ENCODE assay signal across 18 cellular contexts in the genomic region with DNA sequence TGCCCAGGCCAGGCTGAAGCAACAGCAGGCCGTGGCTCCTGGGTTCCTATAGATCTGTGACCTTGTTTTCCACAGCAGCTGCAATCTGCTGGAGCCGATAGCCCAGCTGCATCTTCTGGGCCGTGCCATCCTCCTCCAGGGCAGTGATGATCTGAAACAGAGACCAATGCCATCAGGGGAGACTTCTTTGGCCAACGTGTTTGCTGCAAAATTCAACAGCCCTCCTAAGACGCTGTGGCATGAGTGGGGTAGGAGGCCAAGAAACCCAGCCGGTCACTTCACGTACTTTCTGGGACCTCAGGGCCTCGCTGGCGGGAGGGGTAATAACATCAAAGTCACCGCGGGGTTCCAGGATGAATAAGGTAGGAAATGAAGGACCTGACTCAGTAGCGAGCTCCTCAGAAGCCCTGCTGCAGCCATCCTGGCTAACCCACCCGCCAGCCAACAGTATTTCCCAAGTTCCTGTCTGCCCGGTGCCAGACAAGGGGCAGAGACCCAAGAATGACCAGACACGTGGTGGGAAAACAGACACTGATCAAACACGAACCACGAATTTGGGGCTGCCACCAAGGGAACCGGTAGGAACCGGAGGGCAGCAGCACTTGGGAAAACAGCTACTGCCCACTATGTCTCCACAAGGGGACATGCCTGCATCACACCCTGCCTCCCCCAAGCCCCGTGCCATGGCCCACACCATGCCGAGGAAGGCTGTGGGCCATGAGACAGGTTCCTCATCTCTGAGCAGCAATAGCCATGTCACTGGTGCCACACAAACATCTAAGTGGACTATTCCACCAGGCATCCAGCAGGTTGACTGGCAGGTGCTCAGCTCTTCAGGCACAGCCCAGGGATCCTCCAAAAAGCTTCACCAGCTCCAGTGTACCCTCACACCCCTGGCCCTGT. TPM values are rescaled to one million over a fixed set of nuclear protein-coding genes. Genes with fewer than 3 reads are reported as not detected.
DNase-seq lines count a peak whose midpoint lies in the region; ATAC-seq, FAIRE-seq and TF ChIP-seq lines count a peak whose summit lies in the region.
"Had no signal": no experiment of that assay in that cellular context is flagged by ENCODE, and none has a peak within 500 bp of the region (broad histone marks: within the 10 kb centered on the region; RNA-seq: fewer than 3 reads in every experiment).

No MANE protein-coding gene starts in this region.

- no peaks in the 10 kb centered on the region for H3K9me3 ChIP-seq in Peyer's patch
- H3K9me3 ChIP-seq: BLaER1 treated with 17β-estradiol and CSF1 and Interleukin-3, amounts not matched to agents 10 nM and 100 nM had no signal

- TF ChIP-seq POLR2A in GM12891 (IDR thresholded peaks at IDR 0.05; ENCODE audit: low read depth, low read length) = no peak
- TF ChIP-seq POLR2A in Peyer's patch (IDR thresholded peaks at IDR 0.05) = no peak

- no peaks in the 10 kb centered on the region for H3K4me1 ChIP-seq in Peyer's patch
- H3K4me1 ChIP-seq: BLaER1 treated with 17β-estradiol and CSF1 and Interleukin-3, amounts not matched to agents 10 nM and 100 nM had no signal

- H3K36me3 ChIP-seq in Peyer's patch = peaks cover 0 to 55% (median 0%) of the 10 kb centered on the region in 3 donors
- H3K36me3 ChIP-seq: brain microvascular endothelial cell had no signal

- DNase-seq in GM12891 (ENCODE audit: insufficient read length, low spot score) (peak; percentile 6), Peyer's patch (peak; percentile 6 to 43 (median 36)), islet precursor cell (peak; percentile 43), sciatic nerve (ENCODE audit: low spot score) (peak; percentile 45), SIG-M5 treated with dmso at 0.1 percent for 504 hours (lab: John Stamatoyannopoulos, UW; ENCODE audit: unreplicated experiment) (no peak), KG1 (lab: John Stamatoyannopoulos, UW) (no peak)
- DNase-seq in stimulated activated CD4-positive, alpha-beta T cell treated with anti-CD3 and anti-CD28 coated beads, Interleukin-2, amount 100 ng/mL, for 48 hours = no peak
- DNase-seq: activated gamma-delta T cell; brain microvascular endothelial cell; DMS79 treated with DMSO at 0.1 percent for 48 hours; mesenchymal stem cell; NCI-H82; RPMI8226; stimulated activated CD4-positive, alpha-beta T cell treated with anti-CD3 and anti-CD28 coated beads, Interleukin-12 subunit alpha, Interleukin-12 subunit beta, amount 100 ng/mL, for 4 hours had no signal

- intact Hi-C loops in sciatic nerve (cut with DNase I) = no loop called here

- H3K27me3 ChIP-seq in Peyer's patch = no peaks in the 10 kb centered on the region
- H3K27me3 ChIP-seq: BLaER1 treated with 17β-estradiol and CSF1 and Interleukin-3, amounts not matched to agents 10 nM and 100 nM; brain microvascular endothelial cell had no signal

- H3K4me3 ChIP-seq in Peyer's patch = no peak overlapping the region
- H3K4me3 ChIP-seq: BLaER1 treated with 17β-estradiol and CSF1 and Interleukin-3, amounts not matched to agents 10 nM and 100 nM had no signal

- ATAC-seq in sciatic nerve (no peak), GM18873 (IDR thresholded peaks at IDR 0.05; ENCODE audit: low FRiP score, unreplicated experiment) (no peak)
- ATAC-seq: activated CD4-positive, alpha-beta T cell treated with anti-CD3 and anti-CD28 coated beads for 36 hours had no signal

- H3K27ac ChIP-seq in Peyer's patch = no peak overlapping the region
- H3K27ac ChIP-seq: brain microvascular endothelial cell had no signal

- TF ChIP-seq CTCF in Peyer's patch (IDR thresholded peaks at IDR 0.05) = no peak

- no peak for FAIRE-seq in GM12891 (lab: Jason Lieb, UNC)

TF ChIP-seq in GM12891, 5 proteins besides CTCF, POLR2A, EP300 and RAD21:
- TF ChIP-seq PAX5 (IDR thresholded peaks at IDR 0.05; ENCODE audit: insufficient read depth, low read length, severe bottlenecking) (no peak), POLR2AphosphoS5 (IDR thresholded peaks at IDR 0.05; ENCODE audit: low read depth, low read length) (no peak), SPI1 (IDR thresholded peaks at IDR 0.05; ENCODE audit: low read depth, low read length) (no peak), TAF1 (IDR thresholded peaks at IDR 0.05; ENCODE audit: low read depth, low read length) (no peak), POU2F2 (IDR thresholded peaks at IDR 0.05; ENCODE audit: low read depth, low read length) (no peak)

RNA-seq across cellular contexts. Expression of gene PLXNB1, which starts 25.2 kb away (rescaled TPM):
- 9.8 TPM for polyA plus RNA-seq in GM12891 (2012; ENCODE audit: low read depth, missing spikeins)
- 100 to 1,000 TPM; 150 to 455 (median 312) TPM for total RNA-seq in Peyer's patch
- total RNA-seq in sciatic nerve = 121 TPM

RNA-seq across cellular contexts. Expression of gene FBXW12, which starts 32.7 kb away (rescaled TPM):
- polyA plus RNA-seq in GM12891 (2012; ENCODE audit: low read depth, missing spikeins) = not detected
- total RNA-seq in Peyer's patch (not detected), sciatic nerve (0.27 TPM)
- total RNA-seq: M059J had no signal

RNA-seq across cellular contexts. Expression of gene CCDC51, which starts 35.2 kb away (rescaled TPM):
- polyA plus RNA-seq in GM12891 (2012; ENCODE audit: low read depth, missing spikeins) = 15.6 TPM
- 10 to 100 TPM in 1 of 4 donors, 1 to 10 TPM in 3; 7.4 to 13.1 (median 9.1) TPM for total RNA-seq in Peyer's patch
- 10.6 TPM for total RNA-seq in sciatic nerve

RNA-seq across cellular contexts. Expression of gene TMA7, which starts 35.4 kb away (rescaled TPM):
- 678 TPM for polyA plus RNA-seq in GM12891 (2012; ENCODE audit: low read depth, missing spikeins)
- total RNA-seq in Peyer's patch = 100 to 1,000 TPM; 142 to 246 (median 153) TPM
- total RNA-seq in sciatic nerve = 154 TPM

RNA-seq across cellular contexts. Expression of gene ATRIP, which starts 41.8 kb away (rescaled TPM):
- polyA plus RNA-seq in GM12891 (2012; ENCODE audit: low read depth, missing spikeins) = 6.0 TPM
- total RNA-seq in Peyer's patch (10 to 100 TPM in 1 of 4 donors, 1 to 10 TPM in 3; 2.6 to 13.2 (median 6.0) TPM), sciatic nerve (7.5 TPM)

Comparison
In these comparisons a context has a peak if more than half of its experiments do, and no peak if none do; other contexts are left out.
1. DNase-seq: peak in GM12891 (single experiment), Peyer's patch (3 of 3), islet precursor cell (single experiment) and sciatic nerve (single experiment); none in SIG-M5 treated with dmso at 0.1 percent for 504 hours (single experiment), stimulated activated CD4-positive, alpha-beta T cell treated with anti-CD3 and anti-CD28 coated beads, Interleukin-2, amount 100 ng/mL, for 48 hours (0 of 2) and KG1 (single experiment).